11 cellular contexts compared by ENCODE assay signal in the genomic region with DNA sequence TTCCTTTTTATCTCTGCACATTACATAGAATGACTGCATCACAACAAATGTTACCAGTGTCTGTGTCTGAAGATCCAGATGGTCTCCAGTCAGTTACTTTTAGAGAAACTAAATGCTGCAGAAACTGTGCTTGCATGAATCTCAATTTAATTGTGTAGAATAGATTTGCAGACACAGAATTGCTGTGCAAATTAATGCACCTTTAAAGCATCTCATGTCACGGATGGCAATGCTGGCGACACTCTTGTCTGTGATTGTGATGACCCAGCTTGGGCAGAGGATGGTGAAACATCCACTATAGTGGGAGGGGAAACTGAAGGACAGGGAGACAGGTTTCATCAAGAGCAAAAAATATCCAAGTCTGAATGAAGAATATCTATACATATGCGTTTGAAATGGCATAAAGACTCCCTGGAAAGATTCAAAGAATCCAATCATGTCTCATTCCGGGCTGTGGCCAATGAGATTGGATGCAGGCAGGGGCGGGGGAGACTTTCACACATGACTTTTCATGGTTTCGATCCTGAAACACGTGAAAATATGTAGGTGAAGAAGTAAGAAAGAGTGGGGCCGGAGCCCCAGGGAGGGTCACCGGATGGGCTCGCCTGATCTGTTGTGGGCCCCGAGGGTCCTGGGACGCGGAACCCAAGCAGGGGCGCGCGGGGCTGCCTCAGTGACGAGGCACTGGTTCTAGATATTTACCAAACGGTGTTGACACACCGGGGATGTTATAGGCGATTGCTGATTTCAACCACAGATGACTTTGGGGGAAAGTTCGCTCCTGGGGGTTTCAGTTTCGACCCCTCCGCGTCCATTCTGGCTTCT. TPM values are rescaled to one million over a fixed set of nuclear protein-coding genes. Genes with fewer than 3 reads are reported as not detected.
"Had no signal": no experiment of that assay in that cellular context is flagged by ENCODE, and none has a peak within 500 bp of the region (broad histone marks: within the 10 kb centered on the region; RNA-seq: fewer than 3 reads in every experiment).

No MANE protein-coding gene starts in this region.

RNA-seq across cellular contexts. Expression of gene RAET1L, which starts 11.3 kb away (rescaled TPM):
- total RNA-seq: ascending aorta, chondrocyte, dermis blood vessel endothelial cell, gastrocnemius medialis, heart right ventricle, left ventricle myocardium inferior, mucosa of gallbladder, sigmoid colon, subcutaneous adipose tissue, uterus had no signal
- polyA plus RNA-seq: sigmoid colon, SK-N-SH had no signal

RNA-seq across cellular contexts. Expression of gene ULBP1, which starts 50.3 kb away (rescaled TPM):
- total RNA-seq: uterus had no signal
